ENCODE assay signal across 13 cellular contexts in the genomic region with DNA sequence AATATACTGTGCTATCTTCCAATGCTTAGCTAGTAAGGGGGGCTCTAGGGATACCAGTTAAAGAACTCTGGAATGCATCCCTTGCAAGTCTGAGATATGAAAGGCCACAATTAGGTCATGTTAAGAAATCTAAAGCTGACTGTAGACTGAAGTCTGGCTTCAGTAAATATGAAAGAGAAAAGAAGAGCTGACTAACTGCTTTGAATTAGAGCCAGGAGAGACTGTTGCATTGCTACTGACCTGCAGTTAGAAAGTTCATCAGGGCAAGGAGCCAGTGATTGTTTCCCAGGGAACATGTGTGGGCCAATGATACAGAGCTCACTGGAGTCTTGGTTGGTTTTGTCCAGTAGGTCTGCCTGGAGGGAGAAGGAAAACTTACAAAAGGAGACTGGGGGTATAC.
DNase-seq lines count a peak whose midpoint lies in the region; ATAC-seq, FAIRE-seq and TF ChIP-seq lines count a peak whose summit lies in the region.
"Had no signal": no experiment of that assay in that cellular context is flagged by ENCODE, and none has a peak within 500 bp of the region (broad histone marks: within the 10 kb centered on the region; RNA-seq: fewer than 3 reads in every experiment).

No MANE protein-coding gene starts in this region.

- no TSS peak for BruUV-seq in Calu3 (replicated peaks; lab: Mats Ljungman, UMichigan)
- BruUV-seq in OCI-LY7 (replicated peaks; lab: Mats Ljungman, UMichigan), result no TSS peak

- no peak overlapping the region for H3K4me3 Mint-ChIP-seq in Calu3 (ENCODE audit: low read depth, unreplicated experiment)
- no peak overlapping the region for H3K4me3 Mint-ChIP-seq in stimulated activated memory B cell treated with anti-CD40 and anti-IgM and Interleukin-4, amounts not matched to agents 10 μg/mL and 1 μg/mL and 100 μg/mL, for 72 hours
- H3K4me3 Mint-ChIP-seq: activated naive CD4-positive, alpha-beta T cell treated with anti-CD3 and anti-CD28 coated beads, Interleukin-2, amount 10 ng/mL, durations not matched to agents 7 days and 5 days; endodermal cell had no signal

- no peak overlapping the region for H3K27ac Mint-ChIP-seq in Calu3 (ENCODE audit: unreplicated experiment)
- H3K27ac Mint-ChIP-seq in stimulated activated memory B cell treated with anti-CD40 and anti-IgM and Interleukin-4, amounts not matched to agents 10 μg/mL and 1 μg/mL and 100 μg/mL, for 72 hours, result no peak overlapping the region
- H3K27ac Mint-ChIP-seq: activated naive CD4-positive, alpha-beta T cell treated with anti-CD3 and anti-CD28 coated beads, Interleukin-2, amount 10 ng/mL, durations not matched to agents 7 days and 5 days; endodermal cell had no signal

- H4K20me1 ChIP-seq in OCI-LY7 (ENCODE audit: insufficient read depth, low read length), result no peaks in the 10 kb centered on the region

- CTCF ChIA-PET in Calu3 (lab: Charles Lee), result interaction anchor here (0.6 kb wide), 2 partner anchors 340 to 700 kb away, joined by 5 to 7 read pairs; no protein-coding TSS in a partner anchor
- CTCF ChIA-PET in OCI-LY7 (lab: Charles Lee; ENCODE audit: unreplicated experiment), result no interaction called here

- H3K27ac ChIP-seq in esophagus squamous epithelium (peak overlapping the region in 3 of 4 donors; percentile 18 to 66 (median 52)), OCI-LY7 (ENCODE audit: low read depth, low read length, poor library complexity, severe bottlenecking) (no peak overlapping the region)

- H3K9me3 Mint-ChIP-seq in Calu3 (ENCODE audit: low read depth, unreplicated experiment), result no peaks in the 10 kb centered on the region
- H3K9me3 Mint-ChIP-seq in stimulated activated memory B cell treated with anti-CD40 and anti-IgM and Interleukin-4, amounts not matched to agents 10 μg/mL and 1 μg/mL and 100 μg/mL, for 72 hours, result peaks cover 3% of the 10 kb centered on the region
- H3K9me3 Mint-ChIP-seq: activated naive CD4-positive, alpha-beta T cell treated with anti-CD3 and anti-CD28 coated beads, Interleukin-2, amount 10 ng/mL, durations not matched to agents 7 days and 5 days; endodermal cell had no signal

- no peaks in the 10 kb centered on the region for H3K36me3 ChIP-seq in esophagus squamous epithelium
- H3K36me3 ChIP-seq in OCI-LY7 (ENCODE audit: insufficient read depth, low read length), result no peaks in the 10 kb centered on the region

- H3K9me3 ChIP-seq in esophagus squamous epithelium (no peaks in the 10 kb centered on the region), OCI-LY7 (ENCODE audit: low read length) (no peaks in the 10 kb centered on the region)

- intact Hi-C loops in Calu3 (cut with micrococcal nuclease; ENCODE audit: unreplicated experiment), result loop anchor here (2.0 to 5.0 kb wide), 7 partner anchors 82 to 1071 kb away; no protein-coding TSS in a partner anchor
- intact Hi-C loops in esophagus squamous epithelium (cut with DNase I), result loop anchor here (10.0 kb wide), 3 partner anchors 295 to 1075 kb away; no protein-coding TSS in a partner anchor
- intact Hi-C loops in OCI-LY7 (cut with micrococcal nuclease; ENCODE audit: unreplicated experiment), result loop anchor here (5.0 kb wide), 2 partner anchors 572 to 1072 kb away; no protein-coding TSS in a partner anchor

- TF ChIP-seq CTCF in Calu3 (IDR thresholded peaks at IDR 0.05; ENCODE audit: unreplicated experiment) (no peak), esophagus squamous epithelium (IDR thresholded peaks at IDR 0.05) (peak in 1 of 6 experiments; percentile 3), OCI-LY7 (conservative IDR thresholded peaks at IDR 0.05; ENCODE audit: low read length) (no peak)

- ATAC-seq in GM18519 (IDR thresholded peaks at IDR 0.05; ENCODE audit: low FRiP score, unreplicated experiment), result no peak
- ATAC-seq in stimulated activated memory B cell treated with anti-CD40 and anti-IgM and Interleukin-4, amounts not matched to agents 10 μg/mL and 1 μg/mL and 100 μg/mL, for 72 hours, result no peak

- peaks cover 7 to 54% (median 12%) of the 10 kb centered on the region in 3 donors for H3K4me1 ChIP-seq in esophagus squamous epithelium
- H3K4me1 ChIP-seq in OCI-LY7 (ENCODE audit: insufficient read depth, low read length, poor library complexity, severe bottlenecking), result no peaks in the 10 kb centered on the region

- H3K4me3 ChIP-seq in esophagus squamous epithelium (no peak overlapping the region), OCI-LY7 (ENCODE audit: low read depth, low read length, poor library complexity, severe bottlenecking) (no peak overlapping the region)

- no peaks in the 10 kb centered on the region for H3K27me3 Mint-ChIP-seq in Calu3 (ENCODE audit: unreplicated experiment)
- peaks cover 10% of the 10 kb centered on the region for H3K27me3 Mint-ChIP-seq in stimulated activated memory B cell treated with anti-CD40 and anti-IgM and Interleukin-4, amounts not matched to agents 10 μg/mL and 1 μg/mL and 100 μg/mL, for 72 hours

- POLR2A ChIA-PET in OCI-LY7 (lab: Charles Lee), result no interaction called here

- no peak overlapping the region for H2AFZ ChIP-seq in OCI-LY7 (ENCODE audit: low read length)

- peak; percentile 4 for DNase-seq in Calu3
- peak; percentile 88 for DNase-seq in RCC 7860 (ENCODE audit: low spot score)
- no peak for DNase-seq in esophagus squamous epithelium (lab: John Stamatoyannopoulos, UW)
- DNase-seq in pulmonary artery endothelial cell (ENCODE audit: low read depth, low spot score), result peak; percentile 50
- no peak for DNase-seq in OCI-LY7 (ENCODE audit: low spot score)
- DNase-seq in retina, result no peak
- DNase-seq: activated naive CD4-positive, alpha-beta T cell treated with anti-CD3 and anti-CD28 coated beads, Interleukin-2, amount 10 ng/mL, durations not matched to agents 7 days and 5 days; endodermal cell; NCI-H2029 treated with DMSO at 0.1 percent for 48 hours; SHP77 treated with DMSO at 0.1 percent for 48 hours had no signal

- no peaks in the 10 kb centered on the region for H3K79me2 ChIP-seq in OCI-LY7 (ENCODE audit: insufficient read depth, low read depth, low read length)

- H3K9me2 ChIP-seq in OCI-LY7 (ENCODE audit: insufficient read depth, low read length), result no peaks in the 10 kb centered on the region

- no peak for TF ChIP-seq POLR2A in esophagus squamous epithelium (IDR thresholded peaks at IDR 0.05)

- H3K4me1 Mint-ChIP-seq in Calu3 (ENCODE audit: low read depth, unreplicated experiment), result peaks cover 22% of the 10 kb centered on the region
- no peaks in the 10 kb centered on the region for H3K4me1 Mint-ChIP-seq in stimulated activated memory B cell treated with anti-CD40 and anti-IgM and Interleukin-4, amounts not matched to agents 10 μg/mL and 1 μg/mL and 100 μg/mL, for 72 hours
- H3K4me1 Mint-ChIP-seq: activated naive CD4-positive, alpha-beta T cell treated with anti-CD3 and anti-CD28 coated beads, Interleukin-2, amount 10 ng/mL, durations not matched to agents 7 days and 5 days had no signal

- H3K27me3 ChIP-seq in esophagus squamous epithelium, result peaks cover 0 to 3% (median 0%) of the 10 kb centered on the region in 4 donors

- peak; percentile 91 for FAIRE-seq in RCC 7860 (lab: Jason Lieb, UNC)
- FAIRE-seq: G401.6 had no signal

- H3K36me3 Mint-ChIP-seq in Calu3 (ENCODE audit: insufficient read depth, unreplicated experiment), result no peaks in the 10 kb centered on the region
- H3K36me3 Mint-ChIP-seq in stimulated activated memory B cell treated with anti-CD40 and anti-IgM and Interleukin-4, amounts not matched to agents 10 μg/mL and 1 μg/mL and 100 μg/mL, for 72 hours, result no peaks in the 10 kb centered on the region
- H3K36me3 Mint-ChIP-seq: activated naive CD4-positive, alpha-beta T cell treated with anti-CD3 and anti-CD28 coated beads, Interleukin-2, amount 10 ng/mL, durations not matched to agents 7 days and 5 days had no signal

- no peak overlapping the region for H3K4me2 ChIP-seq in OCI-LY7 (ENCODE audit: low read length)

Comparison
In these comparisons a context has a peak if more than half of its experiments do, and no peak if none do; other contexts are left out.
1. DNase-seq: peak in Calu3 (single experiment), RCC 7860 (single experiment) and pulmonary artery endothelial cell (single experiment); none in esophagus squamous epithelium (single experiment), OCI-LY7 (single experiment) and retina (single experiment).